In genomic region chr2:237254911-237255578, GRCh38 we compare ENCODE assay signal across 13 cellular contexts.
A peak's percentile ranks its signal among the peaks of the same experiment; 100 is the strongest.
DNase-seq lines count a peak whose midpoint lies in the region; ATAC-seq and TF ChIP-seq lines count a peak whose summit lies in the region.
"Had no signal": no experiment of that assay in that cellular context is flagged by ENCODE, and none has a peak within 500 bp of the region (broad histone marks: within the 10 kb centered on the region; RNA-seq: fewer than 3 reads in every experiment).

No MANE protein-coding gene starts in this region.

- H3K36me3 ChIP-seq in ACC112 (ENCODE audit: insufficient read depth, low read length) = no peaks in the 10 kb centered on the region
- H3K36me3 ChIP-seq in muscle layer of duodenum (ENCODE audit: control insufficient read depth in 1 of 2, insufficient read depth in 2 of 2, low read length in 2 of 2) = no peaks in the 10 kb centered on the region
- H3K36me3 ChIP-seq in GM23338 (ENCODE audit: insufficient read depth) = no peaks in the 10 kb centered on the region

- DNase-seq in LHCN-M2 (ENCODE audit: low read depth) = peak; percentile 74
- no peak for DNase-seq in chondrocyte (ENCODE audit: low spot score)
- DNase-seq in GM23338 (ENCODE audit: low spot score) = no peak
- DNase-seq: activated CD4-positive, alpha-beta T cell treated with anti-CD3 and anti-CD28 coated beads, Interleukin-2, amount 50 U/mL, for 4 hours; stimulated activated CD4-positive, alpha-beta T cell treated with anti-CD3 and anti-CD28 coated beads, Interleukin-1b, Interleukin-23, amount 100 ng/mL, for 48 hours had no signal

- H3K4me3 Mint-ChIP-seq in chondrocyte (ENCODE audit: unreplicated experiment) (no peak overlapping the region), GM23338 (no peak overlapping the region)
- H3K4me3 Mint-ChIP-seq in stimulated activated memory B cell treated with anti-CD40 and anti-IgM and Interleukin-4, amounts not matched to agents 10 μg/mL and 1 μg/mL and 100 μg/mL, for 72 hours = no peak overlapping the region
- H3K4me3 Mint-ChIP-seq: activated naive CD8-positive, alpha-beta T cell; B cell; stimulated activated naive CD8-positive, alpha-beta T cell treated with anti-CD3 and anti-CD28 coated beads, Interleukin-15, Interleukin-2, amounts not matched to agents 100 ng/mL and 50 ng/mL, for 24 hours had no signal

- no peak overlapping the region for H3K4me2 ChIP-seq in GM23338

- H2AFZ ChIP-seq in ACC112 (ENCODE audit: low read length, unreplicated experiment) = peak overlapping the region; percentile 43
- H2AFZ ChIP-seq in GM23338 = no peak overlapping the region

- H3K36me3 Mint-ChIP-seq in chondrocyte (ENCODE audit: low read depth) (no peaks in the 10 kb centered on the region), GM23338 (ENCODE audit: low read depth) (no peaks in the 10 kb centered on the region)
- H3K36me3 Mint-ChIP-seq in stimulated activated memory B cell treated with anti-CD40 and anti-IgM and Interleukin-4, amounts not matched to agents 10 μg/mL and 1 μg/mL and 100 μg/mL, for 72 hours = no peaks in the 10 kb centered on the region
- H3K36me3 Mint-ChIP-seq: activated naive CD8-positive, alpha-beta T cell had no signal

- 0 out of 2 replicates have a peak, but pooled peaks cover 5% of the 10 kb centered on the region for H3K9me2 ChIP-seq in GM23338 (ENCODE audit: insufficient read depth)

- H3K9me3 Mint-ChIP-seq in chondrocyte (ENCODE audit: low read depth) (no peaks in the 10 kb centered on the region), GM23338 (no peaks in the 10 kb centered on the region)
- H3K9me3 Mint-ChIP-seq in stimulated activated memory B cell treated with anti-CD40 and anti-IgM and Interleukin-4, amounts not matched to agents 10 μg/mL and 1 μg/mL and 100 μg/mL, for 72 hours = no peaks in the 10 kb centered on the region
- H3K9me3 Mint-ChIP-seq: stimulated activated naive CD8-positive, alpha-beta T cell treated with anti-CD3 and anti-CD28 coated beads, Interleukin-15, Interleukin-2, amounts not matched to agents 100 ng/mL and 50 ng/mL, for 24 hours had no signal

- peak overlapping the region; percentile 91 for H3K27ac ChIP-seq in ACC112 (ENCODE audit: low read depth, low read length)
- H3K27ac ChIP-seq in muscle layer of duodenum (ENCODE audit: low read length) = peak overlapping the region; percentile 70
- H3K27ac ChIP-seq in GM23338 (ENCODE audit: low read depth) = no peak overlapping the region

- H3K27me3 Mint-ChIP-seq in chondrocyte (ENCODE audit: low read depth) (no peaks in the 10 kb centered on the region), GM23338 (ENCODE audit: insufficient read depth, low read depth, poor library complexity) (peaks cover 4% of the 10 kb centered on the region)
- peaks cover 26% of the 10 kb centered on the region for H3K27me3 Mint-ChIP-seq in stimulated activated memory B cell treated with anti-CD40 and anti-IgM and Interleukin-4, amounts not matched to agents 10 μg/mL and 1 μg/mL and 100 μg/mL, for 72 hours

- H3K79me2 ChIP-seq in ACC112 (ENCODE audit: control insufficient read depth, insufficient read depth, low read length, unreplicated experiment) (no peaks in the 10 kb centered on the region), GM23338 (replicated peaks; ENCODE audit: insufficient read depth) (no peaks in the 10 kb centered on the region)

- peak overlapping the region; percentile 85 for H3K27ac Mint-ChIP-seq in chondrocyte (ENCODE audit: unreplicated experiment)
- H3K27ac Mint-ChIP-seq in GM23338 = no peak overlapping the region
- no peak overlapping the region for H3K27ac Mint-ChIP-seq in stimulated activated memory B cell treated with anti-CD40 and anti-IgM and Interleukin-4, amounts not matched to agents 10 μg/mL and 1 μg/mL and 100 μg/mL, for 72 hours
- H3K27ac Mint-ChIP-seq: activated naive CD8-positive, alpha-beta T cell; B cell; stimulated activated naive CD8-positive, alpha-beta T cell treated with anti-CD3 and anti-CD28 coated beads, Interleukin-15, Interleukin-2, amounts not matched to agents 100 ng/mL and 50 ng/mL, for 24 hours had no signal

- H3K4me1 ChIP-seq in ACC112 (ENCODE audit: control insufficient read depth, insufficient read depth, low read length, unreplicated experiment) (peaks cover 61% of the 10 kb centered on the region), muscle layer of duodenum (ENCODE audit: control insufficient read depth in 1 of 2, insufficient read depth in 2 of 2, low read length in 2 of 2) (peaks cover 0 to 19% of the 10 kb centered on the region in 2 donors), GM23338 (ENCODE audit: insufficient read depth) (no peaks in the 10 kb centered on the region)

- H3K9me3 ChIP-seq in muscle layer of duodenum (ENCODE audit: control insufficient read depth in 1 of 2, low read length in 2 of 2) = no peaks in the 10 kb centered on the region

- H3K27me3 ChIP-seq in ACC112 (ENCODE audit: insufficient read depth, low read length) (no peaks in the 10 kb centered on the region), muscle layer of duodenum (ENCODE audit: low read depth, low read length) (no peaks in the 10 kb centered on the region), GM23338 (ENCODE audit: insufficient read depth) (no peaks in the 10 kb centered on the region)

- H3K4me3 ChIP-seq in ACC112 (ENCODE audit: low read depth, low read length) (no peak overlapping the region), muscle layer of duodenum (ENCODE audit: low read depth in 1 of 2, low read length in 2 of 2) (no peak overlapping the region), GM23338 (no peak overlapping the region)

- H4K20me1 ChIP-seq in GM23338 (replicated peaks; ENCODE audit: insufficient read depth) = no peaks in the 10 kb centered on the region

- H3K4me1 Mint-ChIP-seq in chondrocyte (ENCODE audit: low read depth) (peaks cover 72% of the 10 kb centered on the region), GM23338 (peaks cover 14% of the 10 kb centered on the region)
- H3K4me1 Mint-ChIP-seq in stimulated activated memory B cell treated with anti-CD40 and anti-IgM and Interleukin-4, amounts not matched to agents 10 μg/mL and 1 μg/mL and 100 μg/mL, for 72 hours = no peaks in the 10 kb centered on the region
- H3K4me1 Mint-ChIP-seq: B cell had no signal

- TF ChIP-seq CTCF in chondrocyte (IDR thresholded peaks at IDR 0.05) (no peak), GM23338 (conservative IDR thresholded peaks at IDR 0.05; ENCODE audit: low read depth in 2 of 2) (no peak)

- ATAC-seq in GM19351 (IDR thresholded peaks at IDR 0.05; ENCODE audit: unreplicated experiment) = no peak
- no peak for ATAC-seq in HG03097 (IDR thresholded peaks at IDR 0.05; ENCODE audit: low FRiP score, unreplicated experiment)
- ATAC-seq in GM23338 = no peak
- no peak for ATAC-seq in stimulated activated memory B cell treated with anti-CD40 and anti-IgM and Interleukin-4, amounts not matched to agents 10 μg/mL and 1 μg/mL and 100 μg/mL, for 72 hours

- no peaks in the 10 kb centered on the region for H3F3A ChIP-seq in GM23338 (replicated peaks; ENCODE audit: low read depth)

TF ChIP-seq in GM23338, 12 proteins besides CTCF, POLR2A, EP300 and RAD21 (continues in another document):
- no peak for TF ChIP-seq ETS1 (IDR thresholded peaks at IDR 0.05)
